In genomic region chr6:157716553-157716952, GRCh38 we compare ENCODE assay signal across 18 cellular contexts.
DNase-seq lines count a peak whose midpoint lies in the region.
"Had no signal": no experiment of that assay in that cellular context is flagged by ENCODE, and none has a peak within 500 bp of the region (broad histone marks: within the 10 kb centered on the region; RNA-seq: fewer than 3 reads in every experiment).

No MANE protein-coding gene starts in this region.

- H4K91ac ChIP-seq in mesenchymal stem cell (ENCODE audit: low read length): no peak overlapping the region

- H3K4me3 ChIP-seq in SJSA1: no peak overlapping the region
- peak overlapping the region in 1 of 2 experiments; percentile 83 for H3K4me3 ChIP-seq in mesenchymal stem cell (ENCODE audit: insufficient read depth in 1 of 2, low read depth in 1 of 2, low read length in 2 of 2)
- peak overlapping the region; percentile 46 to 79 (median 55) for H3K4me3 ChIP-seq in subcutaneous abdominal adipose tissue (ENCODE audit: low read depth in 1 of 5, low read length in 5 of 5)

- no peak overlapping the region for H3K4me2 ChIP-seq in mesenchymal stem cell (ENCODE audit: low read length, poor library complexity, severe bottlenecking)

- H3K27me3 Mint-ChIP-seq in activated T-helper 2 cell treated with anti-CD3 and anti-CD28 coated beads, Interferon-gamma antibody, Interleukin-2, Interleukin-4, amounts not matched to agents 10 μg/mL and 5 μg/mL and 100 μg/mL, durations not matched to agents 14 hours and 24 hours and 36 hours (ENCODE audit: low read depth): peaks cover 19% of the 10 kb centered on the region

- no peak overlapping the region for H2BK120ac ChIP-seq in mesenchymal stem cell (ENCODE audit: low read depth, low read length)

- no peak overlapping the region for H4K8ac ChIP-seq in mesenchymal stem cell (ENCODE audit: low read length)

- no peak overlapping the region for H3K23ac ChIP-seq in mesenchymal stem cell (ENCODE audit: low read length in 2 of 2)

- H2AK5ac ChIP-seq in mesenchymal stem cell (ENCODE audit: low read length, severe bottlenecking): no peak overlapping the region

- intact Hi-C loops in activated T-helper 2 cell treated with anti-CD3 and anti-CD28 coated beads, Interferon-gamma antibody, Interleukin-2, Interleukin-4, amounts not matched to agents 10 μg/mL and 5 μg/mL and 100 μg/mL, durations not matched to agents 14 hours and 24 hours and 36 hours (cut with micrococcal nuclease): no loop called here

- H3K4me3 Mint-ChIP-seq in activated T-helper 2 cell treated with anti-CD3 and anti-CD28 coated beads, Interferon-gamma antibody, Interleukin-2, Interleukin-4, amounts not matched to agents 10 μg/mL and 5 μg/mL and 100 μg/mL, durations not matched to agents 14 hours and 24 hours and 36 hours (ENCODE audit: low read depth): no peak overlapping the region
- H3K4me3 Mint-ChIP-seq: CD14-positive monocyte; naive thymus-derived CD4-positive, alpha-beta T cell had no signal

- H3K18ac ChIP-seq in mesenchymal stem cell (ENCODE audit: low read depth in 1 of 2, low read length in 2 of 2): no peak overlapping the region

- no peak overlapping the region for H3K14ac ChIP-seq in mesenchymal stem cell (ENCODE audit: low read length in 2 of 2)

- no peaks in the 10 kb centered on the region for H3K4me1 Mint-ChIP-seq in activated T-helper 2 cell treated with anti-CD3 and anti-CD28 coated beads, Interferon-gamma antibody, Interleukin-2, Interleukin-4, amounts not matched to agents 10 μg/mL and 5 μg/mL and 100 μg/mL, durations not matched to agents 14 hours and 24 hours and 36 hours (ENCODE audit: low read depth)
- H3K4me1 Mint-ChIP-seq: CD14-positive monocyte had no signal

- H3K36me3 Mint-ChIP-seq in activated T-helper 2 cell treated with anti-CD3 and anti-CD28 coated beads, Interferon-gamma antibody, Interleukin-2, Interleukin-4, amounts not matched to agents 10 μg/mL and 5 μg/mL and 100 μg/mL, durations not matched to agents 14 hours and 24 hours and 36 hours (ENCODE audit: low read depth): no peaks in the 10 kb centered on the region
- H3K36me3 Mint-ChIP-seq: brain; CD14-positive monocyte; naive thymus-derived CD4-positive, alpha-beta T cell had no signal

- no peak overlapping the region for H3K27ac Mint-ChIP-seq in activated T-helper 2 cell treated with anti-CD3 and anti-CD28 coated beads, Interferon-gamma antibody, Interleukin-2, Interleukin-4, amounts not matched to agents 10 μg/mL and 5 μg/mL and 100 μg/mL, durations not matched to agents 14 hours and 24 hours and 36 hours
- H3K27ac Mint-ChIP-seq: T-helper 17 cell had no signal

- DNase-seq in NCI-H748 (lab: John Stamatoyannopoulos, UW; ENCODE audit: unreplicated experiment) (peak; percentile 34), NCI-H748 treated with DMSO at 0.1 percent for 48 hours (lab: John Stamatoyannopoulos, UW) (no peak), SJSA1 (ENCODE audit: low read depth in 1 of 2, low spot score in 2 of 2) (no peak), mesenchymal stem cell (no peak), A172 (ENCODE audit: low spot score) (no peak), islet precursor cell (no peak)
- no peak for DNase-seq in activated T-helper 2 cell treated with anti-CD3 and anti-CD28 coated beads, Interferon-gamma antibody, Interleukin-2, Interleukin-4, amounts not matched to agents 10 μg/mL and 5 μg/mL and 100 μg/mL, durations not matched to agents 14 hours and 24 hours and 36 hours (ENCODE audit: low spot score)
- DNase-seq: 8988T; activated naive CD4-positive, alpha-beta T cell; GOT3; naive thymus-derived CD4-positive, alpha-beta T cell; NCI-H2107; NK-92 treated with Interleukin-12 subunit alpha and Interleukin-12 subunit beta, amount 100 ng/mL, for 24 hours; stimulated activated CD4-positive, alpha-beta T cell treated with anti-CD3 and anti-CD28 coated beads, Interleukin-1b, Interleukin-23, amount 100 ng/mL, for 48 hours; T-helper 17 cell had no signal

- no peak overlapping the region for H2BK5ac ChIP-seq in mesenchymal stem cell (ENCODE audit: low read depth, low read length, poor library complexity, severe bottlenecking)

- no peak overlapping the region for H2BK15ac ChIP-seq in mesenchymal stem cell (ENCODE audit: low read depth, poor library complexity, severe bottlenecking)

- H2BK12ac ChIP-seq in mesenchymal stem cell (ENCODE audit: low read length in 2 of 2): no peak overlapping the region

- H3K9me3 ChIP-seq in SJSA1 (replicated peaks) (no peaks in the 10 kb centered on the region), mesenchymal stem cell (ENCODE audit: control insufficient read depth, low read length) (no peaks in the 10 kb centered on the region), subcutaneous abdominal adipose tissue (ENCODE audit: control insufficient read depth in 5 of 5, low read length in 5 of 5) (no peaks in the 10 kb centered on the region)

- H3K36me3 ChIP-seq in SJSA1: no peaks in the 10 kb centered on the region
- peaks cover 0 to 3% of the 10 kb centered on the region in 2 experiments for H3K36me3 ChIP-seq in mesenchymal stem cell (ENCODE audit: control insufficient read depth in 1 of 2, insufficient read depth in 2 of 2, low read depth in 1 of 2, low read length in 2 of 2)
- H3K36me3 ChIP-seq in subcutaneous abdominal adipose tissue (ENCODE audit: control insufficient read depth in 5 of 5, insufficient read depth in 5 of 5, low read length in 5 of 5): no peaks in the 10 kb centered on the region

- H3K9me3 Mint-ChIP-seq in activated T-helper 2 cell treated with anti-CD3 and anti-CD28 coated beads, Interferon-gamma antibody, Interleukin-2, Interleukin-4, amounts not matched to agents 10 μg/mL and 5 μg/mL and 100 μg/mL, durations not matched to agents 14 hours and 24 hours and 36 hours: no peaks in the 10 kb centered on the region
- H3K9me3 Mint-ChIP-seq: CD14-positive monocyte; naive thymus-derived CD4-positive, alpha-beta T cell had no signal

- H2AFZ ChIP-seq in mesenchymal stem cell (ENCODE audit: low read depth, low read length): no peak overlapping the region

- 86% methylated on average over 4 of the region's 4 CpGs for WGBS in mesenchymal stem cell

- H3K4ac ChIP-seq in mesenchymal stem cell (ENCODE audit: low read depth in 1 of 2, low read length in 2 of 2): no peak overlapping the region

- H3K9ac ChIP-seq in mesenchymal stem cell (ENCODE audit: low read length) (peak overlapping the region; percentile 93), subcutaneous abdominal adipose tissue (ENCODE audit: low read length in 5 of 5) (peak overlapping the region in 3 of 5 donors; percentile 2 to 58 (median 28))

- no peaks in the 10 kb centered on the region for H3K79me1 ChIP-seq in mesenchymal stem cell (replicated peaks; ENCODE audit: low read length, poor library complexity, severe bottlenecking)

- no peaks in the 10 kb centered on the region; the same call in 1 of the 2 replicates for H3K27me3 ChIP-seq in SJSA1 (replicated peaks)
- peaks cover 0 to 12% of the 10 kb centered on the region in 2 experiments for H3K27me3 ChIP-seq in mesenchymal stem cell (ENCODE audit: control insufficient read depth in 1 of 2, insufficient read depth in 1 of 2, low read length in 2 of 2)
- no peaks in the 10 kb centered on the region for H3K27me3 ChIP-seq in subcutaneous abdominal adipose tissue (ENCODE audit: control insufficient read depth in 5 of 5, insufficient read depth in 4 of 5, low read length in 5 of 5)

- 0 out of 2 replicates have a peak overlapping the region, but pooled peaks have one; percentile 20 for H3K27ac ChIP-seq in SJSA1
- H3K27ac ChIP-seq in mesenchymal stem cell (ENCODE audit: low read length, poor library complexity, severe bottlenecking): no peak overlapping the region
- peak overlapping the region; percentile 65 for H3K27ac ChIP-seq in subcutaneous abdominal adipose tissue (ENCODE audit: low read depth, low read length)

- H3K4me1 ChIP-seq in SJSA1 (replicated peaks) (no peaks in the 10 kb centered on the region), mesenchymal stem cell (ENCODE audit: control insufficient read depth, insufficient read depth, low read depth, low read length) (peaks cover 5% of the 10 kb centered on the region), subcutaneous abdominal adipose tissue (ENCODE audit: control insufficient read depth in 5 of 5, insufficient read depth in 5 of 5, low read length in 5 of 5) (peaks cover 15 to 52% (median 36%) of the 10 kb centered on the region in 5 donors)
